In the genomic region with DNA sequence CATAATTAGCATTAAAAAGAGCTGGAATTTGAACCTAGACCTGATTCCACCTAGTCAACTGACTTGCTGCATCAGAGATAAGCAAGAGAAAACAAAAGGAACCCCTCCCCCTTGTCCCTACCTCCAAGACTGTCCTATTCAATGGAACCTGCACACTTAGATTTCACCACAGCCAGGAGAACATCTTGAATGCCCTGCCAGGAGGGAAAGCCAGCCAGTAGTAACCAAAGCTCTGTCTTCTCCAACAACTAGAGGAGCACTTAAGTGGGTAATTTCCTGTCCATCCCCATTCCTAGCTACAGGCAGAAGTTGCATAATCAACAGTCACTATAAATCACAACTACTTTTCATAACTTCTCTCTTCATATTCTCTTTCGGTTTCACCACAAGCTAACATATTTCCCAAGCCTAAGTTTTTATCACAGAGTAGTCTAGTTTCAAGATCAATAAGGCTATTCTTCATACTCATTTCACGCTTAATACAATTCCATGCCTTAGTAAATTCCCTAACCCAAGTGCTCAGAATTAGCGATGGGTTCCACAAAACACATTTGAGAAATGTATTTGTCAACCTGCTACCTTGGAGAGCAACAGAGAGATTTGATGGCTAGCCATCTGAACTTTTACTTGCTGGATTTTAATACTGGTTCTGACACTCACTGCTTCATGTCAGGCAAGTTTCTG, we compare ENCODE assay signal across 8 cellular contexts. TPM values are rescaled to one million over a fixed set of nuclear protein-coding genes. Genes with fewer than 3 reads are reported as not detected.
A peak's percentile ranks its signal among the peaks of the same experiment; 100 is the strongest.
DNase-seq lines count a peak whose midpoint lies in the region; ATAC-seq and TF ChIP-seq lines count a peak whose summit lies in the region.

No MANE protein-coding gene starts in this region.

- peaks cover 4% of the 10 kb centered on the region for H3K9me3 Mint-ChIP-seq in CD8-positive, alpha-beta T cell
- H3K9me3 Mint-ChIP-seq in activated naive CD8-positive, alpha-beta T cell (ENCODE audit: low read depth) = no peaks in the 10 kb centered on the region

- 95% methylated on average over 3 of the region's 3 CpGs for whole genome bisulfite sequencing in HUES64

- H3K27me3 ChIP-seq in CD8-positive, alpha-beta T cell (ENCODE audit: insufficient read depth, low read length) = no peaks in the 10 kb centered on the region
- peaks cover 13% of the 10 kb centered on the region; the same call in 1 of the 2 replicates for H3K27me3 ChIP-seq in HUES64 (ENCODE audit: insufficient read depth, low read length)
- H3K27me3 ChIP-seq in SJCRH30 = no peaks in the 10 kb centered on the region

- no peak for ATAC-seq in CD8-positive, alpha-beta T cell
- ATAC-seq in HG02642 (IDR thresholded peaks at IDR 0.05; ENCODE audit: poor library complexity, unreplicated experiment) = no peak

- H3K9ac ChIP-seq in HUES64 (ENCODE audit: low read depth, low read length) = no peak overlapping the region

- H3K27ac ChIP-seq in CD8-positive, alpha-beta T cell (ENCODE audit: low read depth, low read length) = no peak overlapping the region
- H3K27ac ChIP-seq in HUES64 (ENCODE audit: low read depth, low read length) (no peak overlapping the region), SJCRH30 (no peak overlapping the region)

- H3K27ac Mint-ChIP-seq in CD8-positive, alpha-beta T cell = peak overlapping the region; percentile 12
- no peak overlapping the region for H3K27ac Mint-ChIP-seq in activated naive CD8-positive, alpha-beta T cell

- H3K9me3 ChIP-seq in CD8-positive, alpha-beta T cell (ENCODE audit: low read length) = no peaks in the 10 kb centered on the region
- H3K9me3 ChIP-seq in HUES64 (ENCODE audit: insufficient read depth, low read depth, low read length) (peaks cover 5% of the 10 kb centered on the region; the same call in 1 of the 2 replicates), SJCRH30 (replicated peaks) (0 out of 2 replicates have a peak, but pooled peaks cover 6% of the 10 kb centered on the region)

- CTCF ChIA-PET in CD8-positive, alpha-beta T cell (lab: Charles Lee) = interaction anchor here (1.2 kb wide), 1 partner anchor 9 kb away, joined by 3 read pairs; no protein-coding TSS in a partner anchor

- H3K4me3 Mint-ChIP-seq in CD8-positive, alpha-beta T cell = no peak overlapping the region
- peak overlapping the region; percentile 90 for H3K4me3 Mint-ChIP-seq in activated naive CD8-positive, alpha-beta T cell

- intact Hi-C loops in CD8-positive, alpha-beta T cell (cut with DNase I, micrococcal nuclease) = loop anchor here in 1 of 2 experiments (2.0 kb wide), 1 partner anchor 1013 kb away; a partner anchor contains a TSS

- no peak overlapping the region for H3K4me3 ChIP-seq in CD8-positive, alpha-beta T cell (ENCODE audit: low read depth, low read length)
- peak overlapping the region; percentile 71 for H3K4me3 ChIP-seq in HUES64 (ENCODE audit: low read length)
- no peak overlapping the region for H3K4me3 ChIP-seq in SJCRH30

- H3K36me3 Mint-ChIP-seq in CD8-positive, alpha-beta T cell = no peaks in the 10 kb centered on the region
- peaks cover 3% of the 10 kb centered on the region for H3K36me3 Mint-ChIP-seq in activated naive CD8-positive, alpha-beta T cell

- H3K36me3 ChIP-seq in CD8-positive, alpha-beta T cell (ENCODE audit: insufficient read depth, low read length) = no peaks in the 10 kb centered on the region
- H3K36me3 ChIP-seq in HUES64 (ENCODE audit: insufficient read depth, low read length) (no peaks in the 10 kb centered on the region), SJCRH30 (no peaks in the 10 kb centered on the region)

- TF ChIP-seq CTCF in CD8-positive, alpha-beta T cell (IDR thresholded peaks at IDR 0.05) = no peak

- no peaks in the 10 kb centered on the region for H3K27me3 Mint-ChIP-seq in CD8-positive, alpha-beta T cell (ENCODE audit: low read depth)
- H3K27me3 Mint-ChIP-seq in activated naive CD8-positive, alpha-beta T cell = no peaks in the 10 kb centered on the region

- POLR2A ChIA-PET in CD8-positive, alpha-beta T cell (lab: Charles Lee) = no interaction called here

- H3K4me1 Mint-ChIP-seq in CD8-positive, alpha-beta T cell (ENCODE audit: low read depth) = peaks cover 43% of the 10 kb centered on the region
- H3K4me1 Mint-ChIP-seq in activated naive CD8-positive, alpha-beta T cell (ENCODE audit: low read depth) = peaks cover 36% of the 10 kb centered on the region

- peaks cover 22% of the 10 kb centered on the region for H3K4me1 ChIP-seq in CD8-positive, alpha-beta T cell (ENCODE audit: insufficient read depth, low read length)
- peaks cover 45% of the 10 kb centered on the region for H3K4me1 ChIP-seq in HUES64 (ENCODE audit: insufficient read depth, low read length)
- peaks cover 10% of the 10 kb centered on the region for H3K4me1 ChIP-seq in SJCRH30

- no peak for DNase-seq in CD8-positive, alpha-beta T cell
- DNase-seq in lung microvascular endothelial cell (ENCODE audit: low read depth in 2 of 2) = peak; percentile 19 to 53
- no peak for DNase-seq in GDM1 (lab: John Stamatoyannopoulos, UW)
- no peak for DNase-seq in SJCRH30
- no peak for DNase-seq in activated CD4-positive, CD25-positive, alpha-beta regulatory T cell treated with anti-CD3 and anti-CD28 coated beads, Interleukin-2, amount 50 U/mL, for 72 hours

RNA-seq across cellular contexts. Expression of a gene that starts 2.2 kb away (rescaled TPM):
- 10 to 100 TPM; 17.5 to 18.7 TPM for total RNA-seq in CD8-positive, alpha-beta T cell
- polyA plus RNA-seq in HUES64 (2013, experiment 1 of 2) = 17.3 TPM
- 18.7 TPM for polyA plus RNA-seq in HUES64 (2013, experiment 2 of 2)
- total RNA-seq in lung microvascular endothelial cell = 6.3 and 6.9 TPM in 2 replicates
- 39.6 and 41.3 TPM in 2 replicates for total RNA-seq in SJCRH30 (2014; rRNA removed; shearing (Covaris generic))

Comparison
In these comparisons a context has a peak if more than half of its experiments do, and no peak if none do; other contexts are left out.
1. DNase-seq: peak in lung microvascular endothelial cell (2 of 2); none in CD8-positive, alpha-beta T cell (0 of 7), GDM1 (single experiment), SJCRH30 (0 of 2) and activated CD4-positive, CD25-positive, alpha-beta regulatory T cell treated with anti-CD3 and anti-CD28 coated beads, Interleukin-2, amount 50 U/mL, for 72 hours (single experiment).